35 cellular contexts compared by ENCODE assay signal in the genomic region with DNA sequence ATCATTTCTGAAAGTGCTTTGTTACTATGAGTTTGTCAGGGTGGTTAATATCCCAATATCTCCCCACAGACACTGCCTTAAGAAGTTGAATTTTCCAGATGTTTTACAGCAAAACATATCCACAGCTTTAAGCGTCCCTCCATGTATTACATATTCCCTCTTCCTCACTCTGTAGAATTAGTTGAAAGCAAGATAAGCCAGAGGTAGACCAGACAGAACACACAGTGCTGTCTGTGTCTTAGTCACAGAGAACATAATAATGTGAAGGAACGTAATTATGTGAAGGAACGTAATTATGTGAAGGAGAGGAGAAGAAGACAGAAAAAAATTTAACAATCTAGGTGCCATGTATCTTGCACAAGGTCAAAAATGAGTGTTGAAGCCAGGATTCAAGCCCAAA.
"Had no signal": no experiment of that assay in that cellular context is flagged by ENCODE, and none has a peak within 500 bp of the region (broad histone marks: within the 10 kb centered on the region; RNA-seq: fewer than 3 reads in every experiment).

No MANE protein-coding gene starts in this region.

- H3K27me3 ChIP-seq: MG63 had no signal

- H3K9me3 ChIP-seq: MG63 had no signal

- H3K4me3 ChIP-seq: MG63 had no signal

- H3K36me3 ChIP-seq: MG63 had no signal

- DNase-seq: Karpas-422, Kasumi-1, KBM-7, KG1, MG63, MM.1S, MV-4-11, NCI-H1048, NCI-H1092, NCI-H1092 treated with DMSO at 0.1 percent for 48 hours, NCI-H1105, NCI-H1105 treated with DMSO at 0.1 percent for 48 hours, NCI-H1417, NCI-H1417 treated with DMSO at 0.1 percent for 48 hours, NCI-H1436, NCI-H1436 treated with DMSO at 0.1 percent for 48 hours, NCI-H146, NCI-H1694, NCI-H1694 treated with DMSO at 0.1 percent for 48 hours, NCI-H187, NCI-H187 treated with DMSO at 0.1 percent for 48 hours, NCI-H1930, NCI-H2029, NCI-H2029 treated with DMSO at 0.1 percent for 48 hours, NCI-H2081, NCI-H2081 treated with DMSO at 0.1 percent for 48 hours, NCI-H2107, NCI-H2171, NCI-H2171 treated with DMSO at 0.1 percent for 48 hours, NCI-H2227 treated with DMSO at 0.1 percent for 48 hours, NCI-H226, NCI-H345, NCI-H446, NCI-H446 treated with DMSO at 0.1 percent for 48 hours had no signal

- H3K27ac ChIP-seq: KMS-11 had no signal
